Comparison of ENCODE assay signal across 22 cellular contexts in genomic region chr19:19655641-19656343, GRCh38. TPM values are rescaled to one million over a fixed set of nuclear protein-coding genes. Genes with fewer than 3 reads are reported as not detected.
"Had no signal": no experiment of that assay in that cellular context is flagged by ENCODE, and none has a peak within 500 bp of the region (broad histone marks: within the 10 kb centered on the region; RNA-seq: fewer than 3 reads in every experiment).

No MANE protein-coding gene starts in this region.

- ATAC-seq: activated naive CD4-positive, alpha-beta T cell treated with anti-CD3 and anti-CD28 coated beads, Interleukin-2, amount 50 U/mL, for 72 hours; activated T-cell treated with anti-CD3 and anti-CD28 coated beads, Interleukin-2, amount 50 U/mL, for 72 hours; left colon; lower lobe of right lung; sciatic nerve; stimulated activated naive B cell treated with anti-CD40 and anti-IgM and Interleukin-4, amounts not matched to agents 10 μg/mL and 1 μg/mL and 100 μg/mL, for 72 hours; T-helper 17 cell had no signal

- H3K9me3 ChIP-seq: lower lobe of right lung, vagina had no signal

- H3K27me3 ChIP-seq: vagina had no signal

- H3K4me1 ChIP-seq: lower lobe of right lung had no signal

- DNase-seq: activated B cell treated with CpG ODN at 0.5 μM for 24 hours; activated CD4-positive, alpha-beta memory T cell treated with anti-CD3 and anti-CD28 coated beads, Interleukin-2, amount 10 ng/mL, durations not matched to agents 7 days and 5 days; activated CD4-positive, alpha-beta T cell treated with anti-CD3 and anti-CD28 coated beads for 48 hours; activated gamma-delta T cell; activated T-cell treated with anti-CD3 and anti-CD28 coated beads, Interleukin-2, amount 50 U/mL, for 72 hours; erythroblast; foreskin melanocyte; hypothalamus; lower lobe of right lung; naive B cell; occipital lobe; small intestine; stimulated activated CD4-positive, alpha-beta T cell treated with anti-CD3 and anti-CD28 coated beads, Interleukin-15, amount 100 ng/mL, for 24 hours; stimulated activated naive B cell treated with anti-CD40 and anti-IgM and Interleukin-4, amounts not matched to agents 10 μg/mL and 1 μg/mL and 100 μg/mL, for 72 hours; T-helper 17 cell; trophoblast cell had no signal

- H3K4me3 ChIP-seq: lower lobe of right lung, vagina had no signal

- FAIRE-seq: endometrium, small intestine had no signal

- H3K27ac ChIP-seq: lower lobe of right lung, vagina had no signal

RNA-seq across cellular contexts. Expression of gene PBX4, which starts 37.3 kb away (rescaled TPM):
- total RNA-seq: cardiac septum had no signal
